In the genomic region with DNA sequence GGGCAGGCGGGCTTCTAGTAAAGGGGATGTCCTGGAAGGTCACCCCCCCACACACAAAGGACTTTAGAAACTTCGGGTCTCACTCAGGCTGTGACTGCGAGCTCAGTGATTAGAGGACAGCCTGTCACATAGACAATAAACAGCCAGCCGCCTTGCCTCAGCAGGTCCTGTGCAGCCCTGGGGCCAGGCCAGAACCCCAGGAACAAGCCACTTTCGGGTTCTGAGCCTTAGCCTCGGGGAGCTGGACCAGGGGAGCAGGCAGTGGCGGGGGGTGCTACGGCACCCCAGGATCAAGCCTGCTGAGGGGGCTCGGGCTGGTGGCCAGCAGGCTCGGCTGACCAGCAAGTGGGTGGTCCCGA, we compare ENCODE assay signal across 11 cellular contexts. TPM values are rescaled to one million over a fixed set of nuclear protein-coding genes. Genes with fewer than 3 reads are reported as not detected.
DNase-seq lines count a peak whose midpoint lies in the region; ATAC-seq and TF ChIP-seq lines count a peak whose summit lies in the region.
"Had no signal": no experiment of that assay in that cellular context is flagged by ENCODE, and none has a peak within 500 bp of the region (broad histone marks: within the 10 kb centered on the region; RNA-seq: fewer than 3 reads in every experiment).

No MANE protein-coding gene starts in this region.

- intact Hi-C loops in Right ventricle myocardium inferior (cut with DNase I), result loop anchor here (1.0 kb wide), 1 partner anchor 83 kb away; no protein-coding TSS in a partner anchor
- intact Hi-C loops in cardiac septum (cut with DNase I), result loop anchor here (5.0 kb wide), 1 partner anchor 90 kb away; no protein-coding TSS in a partner anchor
- intact Hi-C loops in heart left ventricle (cut with DNase I), result loop anchor here in 4 of 10 donors (5.0 to 10.0 kb wide), 4 partner anchors 75 to 85 kb away; no protein-coding TSS in a partner anchor
- intact Hi-C loops in uterus (cut with DNase I; ENCODE audit: low total_unique reads), result no loop called here

- H3K9me3 ChIP-seq in heart left ventricle (peaks cover 0 to 20% (median 13%) of the 10 kb centered on the region in 12 donors), neural cell (ENCODE audit: low read length) (peaks cover 3% of the 10 kb centered on the region), uterus (peaks cover 0 to 9% of the 10 kb centered on the region in 2 donors)

- H3K9ac ChIP-seq in neural cell (ENCODE audit: low read length), result peak overlapping the region; percentile 71

- no peak for TF ChIP-seq RAD21 in neural cell (conservative IDR thresholded peaks at IDR 0.05)

- H3F3A ChIP-seq in neural cell (ENCODE audit: insufficient read depth, low read length, poor library complexity, severe bottlenecking), result no peaks in the 10 kb centered on the region

- no peak for TF ChIP-seq POLR2A in heart left ventricle (IDR thresholded peaks at IDR 0.05)
- TF ChIP-seq POLR2A in uterus (IDR thresholded peaks at IDR 0.05), result no peak
- TF ChIP-seq POLR2A in GM18505 (IDR thresholded peaks at IDR 0.05; ENCODE audit: borderline replicate concordance, extremely low read depth, insufficient read depth, insufficient read length), result no peak

- H3K4me2 ChIP-seq in neural cell (ENCODE audit: low read length), result peak overlapping the region; percentile 35

- H3K27ac ChIP-seq in heart left ventricle (peak overlapping the region in 9 of 12 donors; percentile 42 to 84 (median 56)), neural cell (ENCODE audit: low read length) (no peak overlapping the region), uterus (peak overlapping the region; percentile 59 to 74)

- H3K9me2 ChIP-seq in neural cell (ENCODE audit: insufficient read depth, low read length), result no peaks in the 10 kb centered on the region

- H4K20me1 ChIP-seq in neural cell (ENCODE audit: insufficient read depth), result no peaks in the 10 kb centered on the region

- peak overlapping the region; percentile 64 to 84 (median 72) for H3K4me3 ChIP-seq in heart left ventricle
- peak overlapping the region; percentile 83 for H3K4me3 ChIP-seq in neural cell (ENCODE audit: low read length)
- H3K4me3 ChIP-seq in uterus, result peak overlapping the region; percentile 38 to 81

- no peaks in the 10 kb centered on the region for H3K79me2 ChIP-seq in neural cell (replicated peaks; ENCODE audit: insufficient read depth, low read length)

- H3K4me1 ChIP-seq in heart left ventricle (peaks cover 0 to 33% (median 5%) of the 10 kb centered on the region in 12 donors), uterus (no peaks in the 10 kb centered on the region)

- no peak for TF ChIP-seq EP300 in neural cell (conservative IDR thresholded peaks at IDR 0.05; ENCODE audit: poor library complexity, severe bottlenecking)

- TF ChIP-seq CTCF in heart left ventricle (IDR thresholded peaks at IDR 0.05) (no peak), neural cell (IDR thresholded peaks at IDR 0.05; ENCODE audit: poor library complexity, severe bottlenecking) (no peak), uterus (IDR thresholded peaks at IDR 0.05) (no peak)

- H3K36me3 ChIP-seq in heart left ventricle (no peaks in the 10 kb centered on the region), neural cell (ENCODE audit: insufficient read depth, low read length) (no peaks in the 10 kb centered on the region), uterus (no peaks in the 10 kb centered on the region)

- no peak overlapping the region for H2AFZ ChIP-seq in neural cell (ENCODE audit: low read depth, low read length)

- H3K27me3 ChIP-seq in heart left ventricle (peaks cover 0 to 16% (median 3%) of the 10 kb centered on the region in 9 donors), neural cell (ENCODE audit: insufficient read depth, low read depth, low read length) (no peaks in the 10 kb centered on the region), uterus (no peaks in the 10 kb centered on the region)

- DNase-seq in Right ventricle myocardium inferior (ENCODE audit: missing footprints) (peak; percentile 69), cardiac septum (ENCODE audit: low spot score) (no peak), heart left ventricle (peak in 4 of 5 donors; percentile 43 to 70 (median 62)), uterus (peak in 1 of 2 donors; percentile 25), SW480 (ENCODE audit: low spot score) (no peak)
- DNase-seq: 8988T; activated naive CD8-positive, alpha-beta T cell treated with anti-CD3 and anti-CD28 coated beads, Interleukin-2, amount 10 ng/mL, durations not matched to agents 7 days and 5 days; NCI-H1930 had no signal

- 8 to 23% (median 12%) methylated on average over 6 to 11 of the region's 11 CpGs for WGBS in heart left ventricle, 4 donors

- ATAC-seq in Right ventricle myocardium inferior (peak; percentile 56), heart left ventricle (peak; percentile 59 to 78 (median 72)), GM18907 (IDR thresholded peaks at IDR 0.05; ENCODE audit: unreplicated experiment) (no peak), GM18505 (IDR thresholded peaks at IDR 0.05; ENCODE audit: unreplicated experiment) (no peak)

TF ChIP-seq in neural cell, 6 proteins besides CTCF, POLR2A, EP300 and RAD21:
- TF ChIP-seq REST (IDR thresholded peaks at IDR 0.05; ENCODE audit: borderline replicate concordance) (no peak), MXI1 (conservative IDR thresholded peaks at IDR 0.05; ENCODE audit: poor library complexity, severe bottlenecking) (no peak), TAF1 (IDR thresholded peaks at IDR 0.05; ENCODE audit: low read depth) (no peak)

RNA-seq across cellular contexts. Expression of gene GAS7, which starts 1.1 kb away (rescaled TPM):
- total RNA-seq in Right ventricle myocardium inferior (90.5 TPM), cardiac septum (75.9 TPM), heart left ventricle (10 to 100 TPM; 34.5 to 86.5 (median 65.4) TPM), uterus (10 to 100 TPM; 12.8 to 95.9 (median 40.8) TPM)
- polyA plus RNA-seq in heart left ventricle (10 to 100 TPM; 19.4 to 52.2 TPM), neural cell (23.6 and 30.9 TPM in 2 replicates)
- 79.6 and 85.5 TPM in 2 replicates for polyA minus RNA-seq in neural cell

Comparison
In these comparisons a context has a peak if more than half of its experiments do, and no peak if none do; other contexts are left out.
1. DNase-seq: peak in Right ventricle myocardium inferior (single experiment) and heart left ventricle (4 of 5); none in cardiac septum (single experiment) and SW480 (single experiment).
2. ATAC-seq: peak in Right ventricle myocardium inferior (single experiment) and heart left ventricle (4 of 4); none in GM18907 (single experiment) and GM18505 (single experiment).
3. Peak in every context shown above with its lines, with median percentiles within 50 percentile points of each other: H3K4me3 ChIP-seq.